Comparison of ENCODE assay signal across 26 cellular contexts in the genomic region with DNA sequence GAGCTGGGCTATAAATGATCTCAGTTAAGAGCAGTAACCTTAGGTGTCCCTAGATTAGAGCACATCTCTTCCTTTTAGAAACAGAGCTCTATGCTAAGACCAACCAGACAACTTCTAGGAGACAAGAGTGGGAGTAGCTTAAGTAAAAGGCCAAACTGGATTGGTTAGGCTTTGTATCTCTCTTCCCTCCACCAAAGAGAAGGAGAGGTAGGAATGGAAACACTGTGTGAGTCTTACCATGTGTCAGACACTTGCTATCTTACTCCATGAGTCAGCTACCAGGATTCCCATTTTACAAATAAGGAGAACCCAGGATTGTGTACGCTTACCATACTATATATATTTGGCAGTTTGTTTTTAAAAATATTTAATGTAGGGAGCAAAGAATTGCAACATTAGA.
"Had no signal": no experiment of that assay in that cellular context is flagged by ENCODE, and none has a peak within 500 bp of the region (broad histone marks: within the 10 kb centered on the region; RNA-seq: fewer than 3 reads in every experiment).

No MANE protein-coding gene starts in this region.

- H3K4me3 ChIP-seq: cardiac muscle cell, lung, neural progenitor cell, smooth muscle cell, stomach, suprapubic skin, transverse colon, uterus had no signal

- H3K36me3 Mint-ChIP-seq: activated CD4-positive, alpha-beta memory T cell treated with anti-CD3 and anti-CD28 coated beads for 36 hours; activated naive CD8-positive, alpha-beta T cell treated with anti-CD3 and anti-CD28 coated beads, Interleukin-2, amount 10 ng/mL, durations not matched to agents 7 days and 5 days; neural progenitor cell; stimulated activated memory B cell treated with anti-CD40 and anti-IgM and Interleukin-4, amounts not matched to agents 10 μg/mL and 1 μg/mL and 100 μg/mL, for 72 hours had no signal

- DNase-seq: activated B cell treated with CpG ODN at 0.5 μM for 24 hours; activated CD4-positive, alpha-beta memory T cell treated with anti-CD3 and anti-CD28 coated beads for 36 hours; activated CD4-positive, alpha-beta T cell treated with anti-CD3 and anti-CD28 coated beads for 36 hours; activated effector memory CD4-positive, alpha-beta T cell treated with Interleukin-2 at 50 U/mL for 16 hours; activated naive CD4-positive, alpha-beta T cell treated with anti-CD3 and anti-CD28 coated beads for 36 hours; activated naive CD8-positive, alpha-beta T cell treated with anti-CD3 and anti-CD28 coated beads, Interleukin-2, amount 10 ng/mL, durations not matched to agents 7 days and 5 days; activated T-cell treated with anti-CD3 and anti-CD28 coated beads, Interleukin-2, amount 50 U/mL, for 72 hours; amygdala; foreskin fibroblast; kidney; naive thymus-derived CD8-positive, alpha-beta T cell; posterior cingulate gyrus; stimulated activated CD4-positive, alpha-beta T cell treated with anti-CD3 and anti-CD28 coated beads, Interleukin-15, amount 100 ng/mL, for 24 hours; stomach; T1000; transverse colon; uterus had no signal

- H3K4me2 ChIP-seq: neural progenitor cell, smooth muscle cell had no signal

- H2AFZ ChIP-seq: neural progenitor cell had no signal

- H3K36me3 ChIP-seq: cardiac muscle cell, neural progenitor cell, stomach, suprapubic skin, transverse colon, uterus had no signal

- H3K27me3 ChIP-seq: cardiac muscle cell, neural progenitor cell, stomach, suprapubic skin, transverse colon, uterus had no signal

- H3K9ac ChIP-seq: neural progenitor cell had no signal

- H3K4me1 ChIP-seq: neural progenitor cell, suprapubic skin, transverse colon, uterus had no signal

- H3K27ac ChIP-seq: cardiac muscle cell, neural progenitor cell, stomach, suprapubic skin, transverse colon, uterus had no signal

- H3K27ac Mint-ChIP-seq: activated B cell treated with CpG ODN at 0.5 μM for 24 hours; activated CD4-positive, alpha-beta memory T cell treated with anti-CD3 and anti-CD28 coated beads for 36 hours; activated CD4-positive, alpha-beta T cell treated with anti-CD3 and anti-CD28 coated beads for 36 hours; activated naive CD4-positive, alpha-beta T cell treated with anti-CD3 and anti-CD28 coated beads for 36 hours; activated naive CD8-positive, alpha-beta T cell treated with anti-CD3 and anti-CD28 coated beads, Interleukin-2, amount 10 ng/mL, durations not matched to agents 7 days and 5 days; activated T-cell treated with anti-CD3 and anti-CD28 coated beads, Interleukin-2, amount 50 U/mL, for 72 hours; mesothelial cell of epicardium; naive thymus-derived CD8-positive, alpha-beta T cell; neural progenitor cell; stimulated activated memory B cell treated with anti-CD40 and anti-IgM and Interleukin-4, amounts not matched to agents 10 μg/mL and 1 μg/mL and 100 μg/mL, for 72 hours had no signal

- H3K4me1 Mint-ChIP-seq: activated B cell treated with CpG ODN at 0.5 μM for 24 hours; activated CD4-positive, alpha-beta T cell treated with anti-CD3 and anti-CD28 coated beads for 36 hours; activated naive CD8-positive, alpha-beta T cell treated with anti-CD3 and anti-CD28 coated beads, Interleukin-2, amount 10 ng/mL, durations not matched to agents 7 days and 5 days; naive thymus-derived CD8-positive, alpha-beta T cell; neural progenitor cell; stimulated activated memory B cell treated with anti-CD40 and anti-IgM and Interleukin-4, amounts not matched to agents 10 μg/mL and 1 μg/mL and 100 μg/mL, for 72 hours had no signal

- H3K27me3 Mint-ChIP-seq: activated CD4-positive, alpha-beta memory T cell treated with anti-CD3 and anti-CD28 coated beads for 36 hours; activated CD4-positive, alpha-beta T cell treated with anti-CD3 and anti-CD28 coated beads for 36 hours; activated naive CD8-positive, alpha-beta T cell treated with anti-CD3 and anti-CD28 coated beads, Interleukin-2, amount 10 ng/mL, durations not matched to agents 7 days and 5 days; stimulated activated memory B cell treated with anti-CD40 and anti-IgM and Interleukin-4, amounts not matched to agents 10 μg/mL and 1 μg/mL and 100 μg/mL, for 72 hours had no signal

- H3K4me3 Mint-ChIP-seq: activated B cell treated with CpG ODN at 0.5 μM for 24 hours; activated CD4-positive, alpha-beta memory T cell treated with anti-CD3 and anti-CD28 coated beads for 36 hours; activated CD4-positive, alpha-beta T cell treated with anti-CD3 and anti-CD28 coated beads for 36 hours; activated naive CD4-positive, alpha-beta T cell treated with anti-CD3 and anti-CD28 coated beads for 36 hours; activated naive CD8-positive, alpha-beta T cell treated with anti-CD3 and anti-CD28 coated beads, Interleukin-2, amount 10 ng/mL, durations not matched to agents 7 days and 5 days; activated T-cell treated with anti-CD3 and anti-CD28 coated beads, Interleukin-2, amount 50 U/mL, for 72 hours; mesothelial cell of epicardium; naive thymus-derived CD8-positive, alpha-beta T cell; neural progenitor cell; stimulated activated memory B cell treated with anti-CD40 and anti-IgM and Interleukin-4, amounts not matched to agents 10 μg/mL and 1 μg/mL and 100 μg/mL, for 72 hours had no signal

- ATAC-seq: activated CD4-positive, alpha-beta T cell treated with anti-CD3 and anti-CD28 coated beads for 36 hours; activated T-cell treated with anti-CD3 and anti-CD28 coated beads, Interleukin-2, amount 50 U/mL, for 72 hours; left lobe of liver; naive thymus-derived CD8-positive, alpha-beta T cell; sciatic nerve; stimulated activated memory B cell treated with anti-CD40 and anti-IgM and Interleukin-4, amounts not matched to agents 10 μg/mL and 1 μg/mL and 100 μg/mL, for 72 hours had no signal
